ENCODE assay signal across 8 cellular contexts in the genomic region with DNA sequence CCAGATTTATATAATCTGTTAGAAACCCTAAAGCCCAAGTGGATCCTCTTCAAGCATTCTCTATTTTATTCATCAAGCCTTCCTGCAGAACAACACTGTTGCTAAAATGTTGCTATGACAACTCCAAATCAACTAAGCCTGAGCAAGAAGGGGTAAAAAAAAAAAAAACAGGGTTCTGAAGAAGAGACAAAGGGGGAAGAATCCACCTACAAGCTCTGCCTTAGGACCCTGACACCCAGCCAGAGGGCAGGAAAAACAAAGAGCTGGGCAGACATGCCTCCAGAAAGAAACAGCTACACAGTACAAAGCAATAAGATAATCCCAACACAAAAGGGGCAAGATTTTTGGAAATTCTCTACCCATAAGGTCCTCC. TPM values are rescaled to one million over a fixed set of nuclear protein-coding genes. Genes with fewer than 3 reads are reported as not detected.
DNase-seq lines count a peak whose midpoint lies in the region; ATAC-seq, FAIRE-seq and TF ChIP-seq lines count a peak whose summit lies in the region.

No MANE protein-coding gene starts in this region.

- H3K9me3 ChIP-seq in A549 (peaks cover 26% of the 10 kb centered on the region), mononuclear cell (ENCODE audit: low read depth, low read length) (no peaks in the 10 kb centered on the region)

- H3K27me3 ChIP-seq in HL-60 (ENCODE audit: insufficient read depth, poor library complexity, severe bottlenecking): no peaks in the 10 kb centered on the region
- no peaks in the 10 kb centered on the region for H3K27me3 ChIP-seq in mononuclear cell (ENCODE audit: insufficient read depth, low read length)

- H3K27ac ChIP-seq in A549: peak overlapping the region; percentile 87 to 93
- peak overlapping the region; percentile 98 for H3K27ac ChIP-seq in HL-60 (replicated peaks)
- peak overlapping the region; percentile 98 for H3K27ac ChIP-seq in caudate nucleus (ENCODE audit: low read depth, low read length)

- peaks cover 6% of the 10 kb centered on the region for H3K4me1 ChIP-seq in A549
- peaks cover 64% of the 10 kb centered on the region for H3K4me1 ChIP-seq in mononuclear cell (ENCODE audit: insufficient read depth, low read length)

- TF ChIP-seq POLR2A in A549 (IDR thresholded peaks at IDR 0.05; ENCODE audit: low read length) (no peak), H54 (IDR thresholded peaks at IDR 0.05; ENCODE audit: low read depth, low read length) (no peak)

- CTCF ChIA-PET in A549 (lab: Yijun Ruan, JAX): interaction anchor here (0.6 to 4.6 kb wide), 4 partner anchors 47 to 369 kb away, joined by 3 to 42 read pairs (median 8); a partner anchor contains a TSS

- DNase-seq in A549 (ENCODE audit: low read depth in 1 of 2, low spot score in 1 of 2) (no peak), HL-60 (ENCODE audit: low read depth in 1 of 2, low spot score in 1 of 2) (peak in 1 of 2 experiments; percentile 37), caudate nucleus (lab: John Stamatoyannopoulos, UW) (no peak), H54 (ENCODE audit: insufficient read length, low spot score) (no peak), SW 1271 (lab: John Stamatoyannopoulos, UW) (no peak), NCI-H2171 (lab: John Stamatoyannopoulos, UW) (no peak), NCI-H2196 (lab: John Stamatoyannopoulos, UW; ENCODE audit: unreplicated experiment) (no peak)

- FAIRE-seq in A549 (lab: Jason Lieb, UNC) (no peak), H54 (lab: Jason Lieb, UNC) (no peak)

- POLR2A ChIA-PET in A549 (lab: Yijun Ruan, JAX): interaction anchor here (1.0 to 2.3 kb wide), 4 partner anchors 23 to 40 kb away, joined by 3 to 32 read pairs (median 6); a partner anchor contains a TSS

- TF ChIP-seq CTCF in A549 (IDR thresholded peaks at IDR 0.05) (no peak), HL-60 (IDR thresholded peaks at IDR 0.05; ENCODE audit: insufficient read depth, low read length) (no peak)

- TF ChIP-seq RAD21 in A549 (conservative IDR thresholded peaks at IDR 0.05 in 1 of 2, IDR thresholded peaks at IDR 0.05 in 1 of 2): no peak

- ATAC-seq in A549: no peak

- H3K4me3 ChIP-seq in A549 (peak overlapping the region; percentile 75), HL-60 (replicated peaks; ENCODE audit: insufficient read depth, low read length) (peak overlapping the region; percentile 86), mononuclear cell (ENCODE audit: low read length) (peak overlapping the region; percentile 74)

- TF ChIP-seq EP300 in A549 (IDR thresholded peaks at IDR 0.05): no peak

- H3K4me2 ChIP-seq in A549: peak overlapping the region; percentile 85

TF ChIP-seq in A549, 52 proteins besides CTCF, POLR2A, EP300 and RAD21:
- TF ChIP-seq, protein P1, sequence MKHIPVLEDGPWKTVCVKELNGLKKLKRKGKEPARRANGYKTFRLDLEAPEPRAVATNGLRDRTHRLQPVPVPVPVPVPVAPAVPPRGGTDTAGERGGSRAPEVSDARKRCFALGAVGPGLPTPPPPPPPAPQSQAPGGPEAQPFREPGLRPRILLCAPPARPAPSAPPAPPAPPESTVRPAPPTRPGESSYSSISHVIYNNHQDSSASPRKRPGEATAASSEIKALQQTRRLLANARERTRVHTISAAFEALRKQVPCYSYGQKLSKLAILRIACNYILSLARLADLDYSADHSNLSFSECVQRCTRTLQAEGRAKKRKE (CRISPR knock-in tag; IDR thresholded peaks at IDR 0.05; ENCODE audit: low read depth): no peak
- TF ChIP-seq JUNB (IDR thresholded peaks at IDR 0.05) (no peak), MAZ (IDR thresholded peaks at IDR 0.05; ENCODE audit: borderline replicate concordance, low read depth, low read length) (no peak), MYC (IDR thresholded peaks at IDR 0.05; ENCODE audit: borderline replicate concordance, low read length) (no peak), CBX2 (IDR thresholded peaks at IDR 0.05; ENCODE audit: borderline replicate concordance, low read depth) (no peak), HOXB5 (CRISPR knock-in tag; IDR thresholded peaks at IDR 0.05) (no peak), CBX8 (IDR thresholded peaks at IDR 0.05) (no peak), FOSL2 (IDR thresholded peaks at IDR 0.05) (no peak), FOSL2 (CRISPR knock-in tag; IDR thresholded peaks at IDR 0.05) (no peak), NPAS2 (CRISPR knock-in tag; IDR thresholded peaks at IDR 0.05; ENCODE audit: borderline replicate concordance) (no peak), GATA3 (IDR thresholded peaks at IDR 0.05; ENCODE audit: borderline replicate concordance) (no peak), FOSB (CRISPR knock-in tag; IDR thresholded peaks at IDR 0.05) (no peak), EHF (CRISPR knock-in tag; IDR thresholded peaks at IDR 0.05) (no peak)
- TF ChIP-seq, protein P2, sequence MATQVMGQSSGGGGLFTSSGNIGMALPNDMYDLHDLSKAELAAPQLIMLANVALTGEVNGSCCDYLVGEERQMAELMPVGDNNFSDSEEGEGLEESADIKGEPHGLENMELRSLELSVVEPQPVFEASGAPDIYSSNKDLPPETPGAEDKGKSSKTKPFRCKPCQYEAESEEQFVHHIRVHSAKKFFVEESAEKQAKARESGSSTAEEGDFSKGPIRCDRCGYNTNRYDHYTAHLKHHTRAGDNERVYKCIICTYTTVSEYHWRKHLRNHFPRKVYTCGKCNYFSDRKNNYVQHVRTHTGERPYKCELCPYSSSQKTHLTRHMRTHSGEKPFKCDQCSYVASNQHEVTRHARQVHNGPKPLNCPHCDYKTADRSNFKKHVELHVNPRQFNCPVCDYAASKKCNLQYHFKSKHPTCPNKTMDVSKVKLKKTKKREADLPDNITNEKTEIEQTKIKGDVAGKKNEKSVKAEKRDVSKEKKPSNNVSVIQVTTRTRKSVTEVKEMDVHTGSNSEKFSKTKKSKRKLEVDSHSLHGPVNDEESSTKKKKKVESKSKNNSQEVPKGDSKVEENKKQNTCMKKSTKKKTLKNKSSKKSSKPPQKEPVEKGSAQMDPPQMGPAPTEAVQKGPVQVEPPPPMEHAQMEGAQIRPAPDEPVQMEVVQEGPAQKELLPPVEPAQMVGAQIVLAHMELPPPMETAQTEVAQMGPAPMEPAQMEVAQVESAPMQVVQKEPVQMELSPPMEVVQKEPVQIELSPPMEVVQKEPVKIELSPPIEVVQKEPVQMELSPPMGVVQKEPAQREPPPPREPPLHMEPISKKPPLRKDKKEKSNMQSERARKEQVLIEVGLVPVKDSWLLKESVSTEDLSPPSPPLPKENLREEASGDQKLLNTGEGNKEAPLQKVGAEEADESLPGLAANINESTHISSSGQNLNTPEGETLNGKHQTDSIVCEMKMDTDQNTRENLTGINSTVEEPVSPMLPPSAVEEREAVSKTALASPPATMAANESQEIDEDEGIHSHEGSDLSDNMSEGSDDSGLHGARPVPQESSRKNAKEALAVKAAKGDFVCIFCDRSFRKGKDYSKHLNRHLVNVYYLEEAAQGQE (IDR thresholded peaks at IDR 0.05): no peak
- TF ChIP-seq, protein P3, sequence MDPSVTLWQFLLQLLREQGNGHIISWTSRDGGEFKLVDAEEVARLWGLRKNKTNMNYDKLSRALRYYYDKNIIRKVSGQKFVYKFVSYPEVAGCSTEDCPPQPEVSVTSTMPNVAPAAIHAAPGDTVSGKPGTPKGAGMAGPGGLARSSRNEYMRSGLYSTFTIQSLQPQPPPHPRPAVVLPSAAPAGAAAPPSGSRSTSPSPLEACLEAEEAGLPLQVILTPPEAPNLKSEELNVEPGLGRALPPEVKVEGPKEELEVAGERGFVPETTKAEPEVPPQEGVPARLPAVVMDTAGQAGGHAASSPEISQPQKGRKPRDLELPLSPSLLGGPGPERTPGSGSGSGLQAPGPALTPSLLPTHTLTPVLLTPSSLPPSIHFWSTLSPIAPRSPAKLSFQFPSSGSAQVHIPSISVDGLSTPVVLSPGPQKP (IDR thresholded peaks at IDR 0.05; ENCODE audit: low read depth, low read length): no peak

RNA-seq across cellular contexts. Expression of a gene that starts 1.3 kb away (rescaled TPM):
- 35.5 and 43.5 TPM in 2 replicates for polyA plus RNA-seq in A549 (2011; rRNA removed)
- polyA plus RNA-seq in A549 (2012; cell fraction: cytosol; rRNA removed): 38.1 and 42.1 TPM in 2 replicates
- polyA plus RNA-seq in A549 (2012; cell fraction: nucleus; rRNA removed): 126 and 147 TPM in 2 replicates
- 49.2 to 60.5 TPM (median 57.4 TPM) in 3 replicates for polyA plus RNA-seq in A549 (2017; fragmentation: RNase III; extraction: RNeasy Plus Mini Kit Qiagen cat#74134 plus additional on column Dnase treatment)
- polyA minus RNA-seq in A549 (2011; rRNA and poly(A)+ RNA removed): 108 and 137 TPM in 2 replicates
- total RNA-seq in mononuclear cell: 86.8 TPM

RNA-seq across cellular contexts. Expression of a gene that starts 5.8 kb away (rescaled TPM):
- polyA plus RNA-seq in A549 (2011; rRNA removed) (not detected in 2 replicates), A549 (2017; fragmentation: RNase III; extraction: RNeasy Plus Mini Kit Qiagen cat#74134 plus additional on column Dnase treatment) (0.17 to 0.21 TPM (median 0.20 TPM) in 3 replicates)
- 0.09 and 0.15 TPM in 2 replicates for polyA plus RNA-seq in A549 (2012; cell fraction: cytosol; rRNA removed)
- 0.65 and 2.0 TPM in 2 replicates for polyA plus RNA-seq in A549 (2012; cell fraction: nucleus; rRNA removed)
- polyA minus RNA-seq in A549 (2011; rRNA and poly(A)+ RNA removed): 1.2 TPM in 1 of 2 replicates, not detected in the other
- total RNA-seq in mononuclear cell: 37.0 TPM

RNA-seq across cellular contexts. Expression of a gene that starts 23.6 kb away (rescaled TPM):
- 62.0 and 71.0 TPM in 2 replicates for polyA plus RNA-seq in A549 (2011; rRNA removed)
- polyA plus RNA-seq in A549 (2012; cell fraction: cytosol; rRNA removed): 20.9 and 27.4 TPM in 2 replicates
- polyA plus RNA-seq in A549 (2012; cell fraction: nucleus; rRNA removed): 21.1 and 21.8 TPM in 2 replicates
- polyA plus RNA-seq in A549 (2017; fragmentation: RNase III; extraction: RNeasy Plus Mini Kit Qiagen cat#74134 plus additional on column Dnase treatment): 28.3 to 30.3 TPM (median 29.7 TPM) in 3 replicates
- 93.5 and 114 TPM in 2 replicates for polyA minus RNA-seq in A549 (2011; rRNA and poly(A)+ RNA removed)
- 37.7 TPM for total RNA-seq in mononuclear cell

RNA-seq across cellular contexts. Expression of a gene that starts 25.2 kb away (rescaled TPM):
- polyA plus RNA-seq in A549 (2011; rRNA removed) (0.06 and 0.08 TPM in 2 replicates), A549 (2017; fragmentation: RNase III; extraction: RNeasy Plus Mini Kit Qiagen cat#74134 plus additional on column Dnase treatment) (0.09 to 0.13 TPM (median 0.13 TPM) in 3 replicates)
- polyA plus RNA-seq in A549 (2012; cell fraction: cytosol; rRNA removed): 0.04 and 0.06 TPM in 2 replicates
- 0.37 and 0.89 TPM in 2 replicates for polyA plus RNA-seq in A549 (2012; cell fraction: nucleus; rRNA removed)
- polyA minus RNA-seq in A549 (2011; rRNA and poly(A)+ RNA removed): 0.05 TPM in 1 of 2 replicates, not detected in the other
- 60.3 TPM for total RNA-seq in mononuclear cell

RNA-seq across cellular contexts. Expression of a gene that starts 44.8 kb away (rescaled TPM):
- 3.1 and 4.3 TPM in 2 replicates for polyA plus RNA-seq in A549 (2011; rRNA removed)
- polyA plus RNA-seq in A549 (2012; cell fraction: cytosol; rRNA removed): 2.1 and 2.5 TPM in 2 replicates
- polyA plus RNA-seq in A549 (2012; cell fraction: nucleus; rRNA removed): 2.1 and 3.4 TPM in 2 replicates
- polyA plus RNA-seq in A549 (2017; fragmentation: RNase III; extraction: RNeasy Plus Mini Kit Qiagen cat#74134 plus additional on column Dnase treatment): 1.3 to 1.8 TPM (median 1.5 TPM) in 3 replicates
- polyA minus RNA-seq in A549 (2011; rRNA and poly(A)+ RNA removed): 9.2 and 10.7 TPM in 2 replicates
- total RNA-seq in mononuclear cell: 1.4 TPM
